19 cellular contexts compared by ENCODE assay signal in the genomic region with DNA sequence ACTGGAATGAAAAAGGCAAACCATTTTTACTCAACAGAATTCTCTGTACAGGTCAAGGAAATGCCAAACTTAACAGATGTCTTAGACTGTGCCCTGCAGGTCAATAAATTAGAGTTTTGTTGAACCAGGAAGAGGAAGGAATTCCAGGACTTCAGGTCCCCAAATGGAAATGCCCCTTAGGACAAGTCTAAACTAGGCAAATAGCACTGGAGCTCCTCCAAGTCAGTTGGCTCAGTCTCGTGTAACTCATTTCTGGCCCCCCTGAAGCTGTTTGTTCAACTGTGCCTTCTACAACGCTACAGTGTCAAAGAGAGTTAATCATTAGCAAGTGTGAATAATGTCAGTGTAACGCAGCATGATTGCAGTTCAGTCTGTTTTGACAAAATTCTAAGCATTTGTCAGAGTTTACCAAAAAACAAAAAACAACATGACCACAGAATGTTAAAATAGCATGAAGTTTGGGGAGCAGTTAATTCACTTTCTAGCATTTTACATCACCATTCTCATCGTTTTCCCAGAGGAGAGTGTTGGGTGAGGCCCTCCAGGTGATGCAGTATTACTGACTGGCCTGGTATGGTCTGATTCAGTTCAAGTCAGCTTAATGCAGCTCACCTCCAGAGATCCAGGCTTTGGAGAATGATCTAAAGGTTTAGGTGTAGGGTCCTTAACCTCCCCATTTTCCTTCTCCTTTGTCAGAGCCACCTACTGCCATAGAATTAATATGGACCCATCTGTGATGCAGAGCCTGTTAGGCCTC.
DNase-seq lines count a peak whose midpoint lies in the region; TF ChIP-seq lines count a peak whose summit lies in the region.
"Had no signal": no experiment of that assay in that cellular context is flagged by ENCODE, and none has a peak within 500 bp of the region (broad histone marks: within the 10 kb centered on the region; RNA-seq: fewer than 3 reads in every experiment).

No MANE protein-coding gene starts in this region.

- H2BK120ac ChIP-seq in H9 (ENCODE audit: low read depth, low read length, poor library complexity, severe bottlenecking): no peak overlapping the region

- no peak for TF ChIP-seq CTCF in MCF 10A (IDR thresholded peaks at IDR 0.05; ENCODE audit: unreplicated experiment)
- no peak for TF ChIP-seq CTCF in osteocyte (IDR thresholded peaks at IDR 0.05)
- no peak for TF ChIP-seq CTCF in type B pancreatic cell (conservative IDR thresholded peaks at IDR 0.05)
- TF ChIP-seq CTCF in H9 (conservative IDR thresholded peaks at IDR 0.05): no peak

- no peak overlapping the region for H4K5ac ChIP-seq in H9 (ENCODE audit: insufficient read length, low read depth, low read length)

- in situ Hi-C loops in Caki2 (cut with HindIII; ENCODE audit: low pct_unique_long_range_greater_than_20kb, low sequenced_read_pairs): no loop called here

- no peak overlapping the region for H3K9ac ChIP-seq in H9 (ENCODE audit: extremely low read depth, insufficient read length, low read length)

- no peak overlapping the region for H3K4me3 Mint-ChIP-seq in MCF 10A (ENCODE audit: unreplicated experiment)
- no peak overlapping the region for H3K4me3 Mint-ChIP-seq in osteocyte (ENCODE audit: unreplicated experiment)
- H3K4me3 Mint-ChIP-seq in activated CD4-positive, alpha-beta memory T cell treated with anti-CD3 and anti-CD28 coated beads, Interleukin-2, amount 10 ng/mL, durations not matched to agents 7 days and 5 days: no peak overlapping the region
- no peak overlapping the region for H3K4me3 Mint-ChIP-seq in type B pancreatic cell
- H3K4me3 Mint-ChIP-seq in H9: no peak overlapping the region
- H3K4me3 Mint-ChIP-seq: CD8-positive, alpha-beta memory T cell; endodermal cell; IgD-negative memory B cell; naive thymus-derived CD8-positive, alpha-beta T cell; T-helper 2 cell treated with Interferon-gamma antibody and Interleukin-4, amounts not matched to agents 5 μg/mL and 100 μg/mL, for 36 hours had no signal

- H3K4me1 Mint-ChIP-seq in MCF 10A (ENCODE audit: insufficient read depth, unreplicated experiment) (peaks cover 22% of the 10 kb centered on the region), osteocyte (ENCODE audit: unreplicated experiment) (peaks cover 38% of the 10 kb centered on the region), type B pancreatic cell (ENCODE audit: unreplicated experiment) (peaks cover 30% of the 10 kb centered on the region), H9 (no peaks in the 10 kb centered on the region)
- H3K4me1 Mint-ChIP-seq in activated CD4-positive, alpha-beta memory T cell treated with anti-CD3 and anti-CD28 coated beads, Interleukin-2, amount 10 ng/mL, durations not matched to agents 7 days and 5 days: no peaks in the 10 kb centered on the region
- H3K4me1 Mint-ChIP-seq: CD8-positive, alpha-beta memory T cell had no signal

- H3K27ac Mint-ChIP-seq in MCF 10A (ENCODE audit: low read depth, unreplicated experiment) (peak overlapping the region; percentile 60), osteocyte (ENCODE audit: unreplicated experiment) (peak overlapping the region; percentile 81), type B pancreatic cell (no peak overlapping the region), H9 (no peak overlapping the region)
- H3K27ac Mint-ChIP-seq in activated CD4-positive, alpha-beta memory T cell treated with anti-CD3 and anti-CD28 coated beads, Interleukin-2, amount 10 ng/mL, durations not matched to agents 7 days and 5 days: no peak overlapping the region
- H3K27ac Mint-ChIP-seq: activated T-helper 2 cell treated with anti-CD3 and anti-CD28 coated beads, Interferon-gamma antibody, Interleukin-2, Interleukin-4, amounts not matched to agents 10 μg/mL and 5 μg/mL and 100 μg/mL, durations not matched to agents 14 hours and 24 hours and 36 hours; endodermal cell; naive thymus-derived CD8-positive, alpha-beta T cell; T-helper 2 cell treated with Interferon-gamma antibody and Interleukin-4, amounts not matched to agents 5 μg/mL and 100 μg/mL, for 36 hours had no signal

- intact Hi-C loops in MCF 10A (cut with micrococcal nuclease): no loop called here

- H3K4me2 ChIP-seq in H9 (ENCODE audit: insufficient read depth, insufficient read length, low read length): no peak overlapping the region

- H3K23ac ChIP-seq in H9 (ENCODE audit: insufficient read length, low read depth, low read length): no peak overlapping the region

- no peak overlapping the region for H2BK12ac ChIP-seq in H9 (ENCODE audit: insufficient read length, low read depth, low read length)

- H2AFZ ChIP-seq in H9 (ENCODE audit: low read length): no peak overlapping the region

- peak; percentile 56 for DNase-seq in Caki2 (ENCODE audit: low read depth)
- peak; percentile 45 for DNase-seq in MCF 10A (ENCODE audit: unreplicated experiment)
- DNase-seq in kidney glomerular epithelial cell (lab: John Stamatoyannopoulos, UW): peak; percentile 86
- DNase-seq in osteocyte (ENCODE audit: extremely low spot score, unreplicated experiment): no peak
- DNase-seq in NCI-H2227 treated with DMSO at 0.1 percent for 48 hours (lab: John Stamatoyannopoulos, UW): no peak
- DNase-seq in activated CD4-positive, alpha-beta memory T cell treated with anti-CD3 and anti-CD28 coated beads, Interleukin-2, amount 10 ng/mL, durations not matched to agents 7 days and 5 days: no peak
- DNase-seq in type B pancreatic cell (ENCODE audit: extremely low spot score, unreplicated experiment): no peak
- no peak for DNase-seq in H9
- DNase-seq: CD8-positive, alpha-beta memory T cell; endodermal cell; naive thymus-derived CD8-positive, alpha-beta T cell; NCI-H2029; NCI-H510A; stimulated activated naive CD4-positive, alpha-beta T cell; trophoblast cell had no signal

- no peak overlapping the region for H2BK20ac ChIP-seq in H9 (ENCODE audit: low read depth, low read length, poor library complexity, severe bottlenecking)

- no peaks in the 10 kb centered on the region for H3K79me1 ChIP-seq in H9 (ENCODE audit: insufficient read depth, low read depth, low read length, poor library complexity, severe bottlenecking)

- H3K36me3 Mint-ChIP-seq in MCF 10A (ENCODE audit: insufficient read depth, unreplicated experiment) (no peaks in the 10 kb centered on the region), osteocyte (ENCODE audit: unreplicated experiment) (no peaks in the 10 kb centered on the region), type B pancreatic cell (no peaks in the 10 kb centered on the region), H9 (ENCODE audit: insufficient read depth in 1 of 3, low read depth in 3 of 3) (no peaks in the 10 kb centered on the region)
- no peaks in the 10 kb centered on the region for H3K36me3 Mint-ChIP-seq in activated CD4-positive, alpha-beta memory T cell treated with anti-CD3 and anti-CD28 coated beads, Interleukin-2, amount 10 ng/mL, durations not matched to agents 7 days and 5 days (ENCODE audit: low read depth)
- H3K36me3 Mint-ChIP-seq: CD8-positive, alpha-beta memory T cell; IgD-negative memory B cell; naive thymus-derived CD8-positive, alpha-beta T cell had no signal

- H3K4me1 ChIP-seq in H9 (ENCODE audit: insufficient read depth, low read length): no peaks in the 10 kb centered on the region
- H3K4me1 ChIP-seq: SJSA1 had no signal

- H4K91ac ChIP-seq in H9 (ENCODE audit: insufficient read length, low read depth, low read length): no peak overlapping the region

- no peaks in the 10 kb centered on the region for H3K9me3 ChIP-seq in H9 (ENCODE audit: control insufficient read depth, low read depth, low read length)
- H3K9me3 ChIP-seq: SJSA1 had no signal

- H3K27me3 Mint-ChIP-seq in MCF 10A (ENCODE audit: insufficient read depth, unreplicated experiment): no peaks in the 10 kb centered on the region
- H3K27me3 Mint-ChIP-seq in osteocyte (ENCODE audit: unreplicated experiment): no peaks in the 10 kb centered on the region
- H3K27me3 Mint-ChIP-seq in activated CD4-positive, alpha-beta memory T cell treated with anti-CD3 and anti-CD28 coated beads, Interleukin-2, amount 10 ng/mL, durations not matched to agents 7 days and 5 days: no peaks in the 10 kb centered on the region
- H3K27me3 Mint-ChIP-seq in type B pancreatic cell: no peaks in the 10 kb centered on the region
- no peaks in the 10 kb centered on the region for H3K27me3 Mint-ChIP-seq in H9 (ENCODE audit: low read depth)
- H3K27me3 Mint-ChIP-seq: CD8-positive, alpha-beta memory T cell; IgD-negative memory B cell; naive thymus-derived CD8-positive, alpha-beta T cell had no signal

- BruUV-seq in MCF 10A (replicated peaks; lab: Mats Ljungman, UMichigan): no TSS peak

- no peak overlapping the region for H2BK15ac ChIP-seq in H9 (ENCODE audit: low read depth, low read length)

- H3K14ac ChIP-seq in H9 (ENCODE audit: insufficient read depth, low read length): no peak overlapping the region

- POLR2A ChIA-PET in MCF 10A (lab: Yijun Ruan, JAX): interaction anchor here (0.6 to 3.5 kb wide), 8 partner anchors 8 to 498 kb away, joined by 3 to 44 read pairs (median 6); no protein-coding TSS in a partner anchor
- POLR2A ChIA-PET in activated CD4-positive, alpha-beta memory T cell treated with anti-CD3 and anti-CD28 coated beads, Interleukin-2, amount 10 ng/mL, durations not matched to agents 7 days and 5 days (lab: Charles Lee): interaction anchor here (0.5 kb wide), 1 partner anchor 168 kb away, joined by 3 read pairs; no protein-coding TSS in a partner anchor

- H3K56ac ChIP-seq in H9 (ENCODE audit: insufficient read length, low read depth, low read length): no peak overlapping the region

- H3K9me3 Mint-ChIP-seq in MCF 10A (ENCODE audit: unreplicated experiment) (no peaks in the 10 kb centered on the region), osteocyte (ENCODE audit: unreplicated experiment) (no peaks in the 10 kb centered on the region), type B pancreatic cell (peaks cover 4% of the 10 kb centered on the region), H9 (no peaks in the 10 kb centered on the region)
- H3K9me3 Mint-ChIP-seq in activated CD4-positive, alpha-beta memory T cell treated with anti-CD3 and anti-CD28 coated beads, Interleukin-2, amount 10 ng/mL, durations not matched to agents 7 days and 5 days: no peaks in the 10 kb centered on the region
- H3K9me3 Mint-ChIP-seq: activated T-helper 2 cell treated with anti-CD3 and anti-CD28 coated beads, Interferon-gamma antibody, Interleukin-2, Interleukin-4, amounts not matched to agents 10 μg/mL and 5 μg/mL and 100 μg/mL, durations not matched to agents 14 hours and 24 hours and 36 hours; endodermal cell; naive thymus-derived CD8-positive, alpha-beta T cell had no signal

- no peak overlapping the region for H3K18ac ChIP-seq in H9 (ENCODE audit: insufficient read length, low read depth, low read length)

- no peak overlapping the region for H3K27ac ChIP-seq in H9 (ENCODE audit: insufficient read length, low read depth, low read length)
- H3K27ac ChIP-seq: SJSA1 had no signal

- no peak overlapping the region for H3T11ph ChIP-seq in H9 (ENCODE audit: low read length)

- H4K8ac ChIP-seq in H9 (replicated peaks; ENCODE audit: insufficient read length, low read depth, low read length): no peak overlapping the region

- no peak overlapping the region for H3K4ac ChIP-seq in H9 (ENCODE audit: low read depth, low read length)

- no peaks in the 10 kb centered on the region for H3K79me2 ChIP-seq in H9 (ENCODE audit: insufficient read depth, low read length)

- no peak overlapping the region for H2BK5ac ChIP-seq in H9 (ENCODE audit: insufficient read length, low read length)

- H2AK5ac ChIP-seq in H9 (ENCODE audit: insufficient read length, low read length): no peak overlapping the region

- WGBS in H9 (ENCODE audit: extremely low coverage, insufficient read length, low lambda C conversion rate): no CpG with 5 or more reads among the region's 4 CpGs

- no peaks in the 10 kb centered on the region for H4K20me1 ChIP-seq in H9 (ENCODE audit: control insufficient read depth, insufficient read depth, insufficient read length)

- CTCF ChIA-PET in MCF 10A (lab: Yijun Ruan, JAX): interaction anchor here (1.0 to 1.6 kb wide), 3 partner anchors 10 to 24 kb away, joined by 3 to 5 read pairs (median 5); no protein-coding TSS in a partner anchor
- CTCF ChIA-PET in activated CD4-positive, alpha-beta memory T cell treated with anti-CD3 and anti-CD28 coated beads, Interleukin-2, amount 10 ng/mL, durations not matched to agents 7 days and 5 days (lab: Charles Lee): no interaction called here

- no peaks in the 10 kb centered on the region for H3K23me2 ChIP-seq in H9 (ENCODE audit: insufficient read length, low read depth, low read length, poor library complexity, severe bottlenecking)

- no peaks in the 10 kb centered on the region; the same call in 1 of the 2 replicates for H3K27me3 ChIP-seq in H9 (ENCODE audit: insufficient read depth, low read length)
- H3K27me3 ChIP-seq: SJSA1 had no signal

Comparison
In these comparisons a context has a peak if more than half of its experiments do, and no peak if none do; other contexts are left out.
1. DNase-seq: peak in Caki2 (single experiment), MCF 10A (single experiment) and kidney glomerular epithelial cell (single experiment); none in osteocyte (single experiment), NCI-H2227 treated with DMSO at 0.1 percent for 48 hours (single experiment), activated CD4-positive, alpha-beta memory T cell treated with anti-CD3 and anti-CD28 coated beads, Interleukin-2, amount 10 ng/mL, durations not matched to agents 7 days and 5 days (single experiment), type B pancreatic cell (single experiment) and H9 (single experiment).
2. H3K27ac Mint-ChIP-seq: peak in MCF 10A (single experiment) and osteocyte (single experiment); none in activated CD4-positive, alpha-beta memory T cell treated with anti-CD3 and anti-CD28 coated beads, Interleukin-2, amount 10 ng/mL, durations not matched to agents 7 days and 5 days (single experiment), type B pancreatic cell (single experiment) and H9 (0 of 3).